14 cellular contexts compared by ENCODE assay signal in the genomic region with DNA sequence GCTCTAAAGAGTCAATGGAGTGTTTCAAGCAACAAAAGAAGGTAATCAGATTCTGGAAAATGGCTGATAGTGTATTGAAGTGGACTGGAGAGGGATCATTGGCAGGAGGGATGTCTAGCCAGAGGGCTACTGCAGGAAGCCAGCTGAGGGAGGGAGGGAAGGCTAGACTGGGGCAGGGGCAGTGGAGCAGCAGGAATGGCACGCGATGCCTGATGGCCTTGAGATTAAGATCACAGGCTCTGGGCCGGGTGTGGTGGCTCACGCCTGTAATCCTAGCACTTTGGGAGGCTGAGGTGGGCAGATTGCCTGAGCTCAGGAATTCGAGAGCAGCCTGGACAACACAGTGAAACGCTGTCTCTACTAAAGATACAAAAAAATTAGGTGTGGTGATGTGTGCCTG.
"Had no signal": no experiment of that assay in that cellular context is flagged by ENCODE, and none has a peak within 500 bp of the region (broad histone marks: within the 10 kb centered on the region; RNA-seq: fewer than 3 reads in every experiment).

No MANE protein-coding gene starts in this region.

- H3K9me3 ChIP-seq: heart left ventricle, ovary, stomach, testis had no signal

- H3K27me3 ChIP-seq: neural progenitor cell, ovary, testis had no signal

- H3K4me3 ChIP-seq: heart left ventricle, neural progenitor cell, ovary, stomach, testis had no signal

- H3K27ac Mint-ChIP-seq: activated naive CD4-positive, alpha-beta T cell treated with anti-CD3 and anti-CD28 coated beads, Interleukin-2, amount 10 ng/mL, durations not matched to agents 7 days and 5 days; activated T-helper 17 cell treated with anti-CD3 and anti-CD28 coated beads, Interleukin-2, amount 50 U/mL, for 72 hours; neural progenitor cell had no signal

- DNase-seq: activated CD4-positive, alpha-beta T cell treated with anti-CD3 and anti-CD28 coated beads, Interleukin-2, amount 50 U/mL, for 4 hours; activated naive CD4-positive, alpha-beta T cell treated with anti-CD3 and anti-CD28 coated beads, Interleukin-2, amount 10 ng/mL, durations not matched to agents 7 days and 5 days; dermis blood vessel endothelial cell; effector memory CD8-positive, alpha-beta T cell; midbrain; ovary; stimulated activated CD4-positive, alpha-beta T cell treated with anti-CD3 and anti-CD28 coated beads, Interleukin-1b, Interleukin-23, amount 100 ng/mL, for 48 hours; stomach; T-helper 9 cell; testis had no signal

- H3K36me3 Mint-ChIP-seq: activated naive CD4-positive, alpha-beta T cell treated with anti-CD3 and anti-CD28 coated beads, Interleukin-2, amount 10 ng/mL, durations not matched to agents 7 days and 5 days; neural progenitor cell had no signal

- H3K9me3 Mint-ChIP-seq: activated naive CD4-positive, alpha-beta T cell treated with anti-CD3 and anti-CD28 coated beads, Interleukin-2, amount 10 ng/mL, durations not matched to agents 7 days and 5 days; activated T-helper 17 cell treated with anti-CD3 and anti-CD28 coated beads, Interleukin-2, amount 50 U/mL, for 72 hours; effector memory CD8-positive, alpha-beta T cell; neural progenitor cell had no signal

- H3K9ac ChIP-seq: neural progenitor cell had no signal

- H3K36me3 ChIP-seq: heart left ventricle, neural progenitor cell, ovary, stomach had no signal

- H3K4me3 Mint-ChIP-seq: activated naive CD4-positive, alpha-beta T cell treated with anti-CD3 and anti-CD28 coated beads, Interleukin-2, amount 10 ng/mL, durations not matched to agents 7 days and 5 days; activated T-helper 17 cell treated with anti-CD3 and anti-CD28 coated beads, Interleukin-2, amount 50 U/mL, for 72 hours; effector memory CD8-positive, alpha-beta T cell had no signal

- H2AFZ ChIP-seq: neural progenitor cell had no signal

- H3K4me2 ChIP-seq: neural progenitor cell had no signal

- ATAC-seq: activated CD4-positive, CD25-positive, alpha-beta regulatory T cell treated with anti-CD3 and anti-CD28 coated beads, Interleukin-2, amount 50 U/mL, for 24 hours; activated T-helper 17 cell treated with anti-CD3 and anti-CD28 coated beads, Interleukin-2, amount 50 U/mL, for 72 hours; effector memory CD8-positive, alpha-beta T cell; heart left ventricle had no signal

- H3K27me3 Mint-ChIP-seq: effector memory CD8-positive, alpha-beta T cell had no signal

- H3K27ac ChIP-seq: heart left ventricle, neural progenitor cell, ovary, stomach, testis had no signal
